1 cellular context compared by ENCODE assay signal in genomic region chr15:43749690-43750345, GRCh38.
TF ChIP-seq lines count a peak whose summit lies in the region.

No MANE protein-coding gene starts in this region.

TF ChIP-seq in GM12878, 131 proteins besides CTCF, POLR2A, EP300 and RAD21:
- 0 out of 2 replicates have a peak, but pooled peaks have one; percentile 31 for TF ChIP-seq NBN (IDR thresholded peaks at IDR 0.05)
- TF ChIP-seq IRF4 (IDR thresholded peaks at IDR 0.05; ENCODE audit: low read depth, low read length) = 0 out of 2 replicates have a peak, but pooled peaks have one; percentile 10
- TF ChIP-seq SIX5 (IDR thresholded peaks at IDR 0.05; ENCODE audit: low read depth, low read length, severe bottlenecking) = peak; percentile 7
- 0 out of 2 replicates have a peak, but pooled peaks have one; percentile 18 for TF ChIP-seq MEF2A (IDR thresholded peaks at IDR 0.05; ENCODE audit: insufficient read depth, low read depth, low read length)
- TF ChIP-seq HDAC6 (IDR thresholded peaks at IDR 0.05; ENCODE audit: unreplicated experiment) = no peak
- no peak for TF ChIP-seq SRF (IDR thresholded peaks at IDR 0.05; ENCODE audit: low read depth in 2 of 2, low read length in 2 of 2)
- TF ChIP-seq MXI1 (IDR thresholded peaks at IDR 0.05; ENCODE audit: low read depth, low read length) = peak; percentile 65; the same call in 1 of the 2 replicates
- TF ChIP-seq CREB1 (IDR thresholded peaks at IDR 0.05; ENCODE audit: low read depth) = peak; percentile 54
- TF ChIP-seq RELB (IDR thresholded peaks at IDR 0.05; ENCODE audit: low read depth) = peak; percentile 43; the same call in 1 of the 2 replicates
- TF ChIP-seq, protein P1, sequence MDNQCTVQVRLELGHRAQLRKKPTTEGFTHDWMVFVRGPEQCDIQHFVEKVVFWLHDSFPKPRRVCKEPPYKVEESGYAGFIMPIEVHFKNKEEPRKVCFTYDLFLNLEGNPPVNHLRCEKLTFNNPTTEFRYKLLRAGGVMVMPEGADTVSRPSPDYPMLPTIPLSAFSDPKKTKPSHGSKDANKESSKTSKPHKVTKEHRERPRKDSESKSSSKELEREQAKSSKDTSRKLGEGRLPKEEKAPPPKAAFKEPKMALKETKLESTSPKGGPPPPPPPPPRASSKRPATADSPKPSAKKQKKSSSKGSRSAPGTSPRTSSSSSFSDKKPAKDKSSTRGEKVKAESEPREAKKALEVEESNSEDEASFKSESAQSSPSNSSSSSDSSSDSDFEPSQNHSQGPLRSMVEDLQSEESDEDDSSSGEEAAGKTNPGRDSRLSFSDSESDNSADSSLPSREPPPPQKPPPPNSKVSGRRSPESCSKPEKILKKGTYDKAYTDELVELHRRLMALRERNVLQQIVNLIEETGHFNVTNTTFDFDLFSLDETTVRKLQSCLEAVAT (IDR thresholded peaks at IDR 0.05) = no peak
- TF ChIP-seq ZNF384 (IDR thresholded peaks at IDR 0.05; ENCODE audit: borderline replicate concordance, low read depth, low read length) = peak; percentile 97
- TF ChIP-seq, protein P2, sequence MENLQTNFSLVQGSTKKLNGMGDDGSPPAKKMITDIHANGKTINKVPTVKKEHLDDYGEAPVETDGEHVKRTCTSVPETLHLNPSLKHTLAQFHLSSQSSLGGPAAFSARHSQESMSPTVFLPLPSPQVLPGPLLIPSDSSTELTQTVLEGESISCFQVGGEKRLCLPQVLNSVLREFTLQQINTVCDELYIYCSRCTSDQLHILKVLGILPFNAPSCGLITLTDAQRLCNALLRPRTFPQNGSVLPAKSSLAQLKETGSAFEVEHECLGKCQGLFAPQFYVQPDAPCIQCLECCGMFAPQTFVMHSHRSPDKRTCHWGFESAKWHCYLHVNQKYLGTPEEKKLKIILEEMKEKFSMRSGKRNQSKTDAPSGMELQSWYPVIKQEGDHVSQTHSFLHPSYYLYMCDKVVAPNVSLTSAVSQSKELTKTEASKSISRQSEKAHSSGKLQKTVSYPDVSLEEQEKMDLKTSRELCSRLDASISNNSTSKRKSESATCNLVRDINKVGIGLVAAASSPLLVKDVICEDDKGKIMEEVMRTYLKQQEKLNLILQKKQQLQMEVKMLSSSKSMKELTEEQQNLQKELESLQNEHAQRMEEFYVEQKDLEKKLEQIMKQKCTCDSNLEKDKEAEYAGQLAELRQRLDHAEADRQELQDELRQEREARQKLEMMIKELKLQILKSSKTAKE (IDR thresholded peaks at IDR 0.05; ENCODE audit: low read depth, poor library complexity, severe bottlenecking) = peak; percentile 38
- TF ChIP-seq IRF3 (IDR thresholded peaks at IDR 0.05) = no peak
- TF ChIP-seq BHLHE40 (IDR thresholded peaks at IDR 0.05; ENCODE audit: borderline replicate concordance in 1 of 2, low read depth in 2 of 2, low read length in 1 of 2) = peak in 1 of 2 experiments; percentile 40; a peak in 1 of 4 replicates
- 0 out of 2 replicates have a peak, but pooled peaks have one; percentile 27 for TF ChIP-seq NFIC (IDR thresholded peaks at IDR 0.05; ENCODE audit: low read depth, low read length)
- TF ChIP-seq, protein P3, sequence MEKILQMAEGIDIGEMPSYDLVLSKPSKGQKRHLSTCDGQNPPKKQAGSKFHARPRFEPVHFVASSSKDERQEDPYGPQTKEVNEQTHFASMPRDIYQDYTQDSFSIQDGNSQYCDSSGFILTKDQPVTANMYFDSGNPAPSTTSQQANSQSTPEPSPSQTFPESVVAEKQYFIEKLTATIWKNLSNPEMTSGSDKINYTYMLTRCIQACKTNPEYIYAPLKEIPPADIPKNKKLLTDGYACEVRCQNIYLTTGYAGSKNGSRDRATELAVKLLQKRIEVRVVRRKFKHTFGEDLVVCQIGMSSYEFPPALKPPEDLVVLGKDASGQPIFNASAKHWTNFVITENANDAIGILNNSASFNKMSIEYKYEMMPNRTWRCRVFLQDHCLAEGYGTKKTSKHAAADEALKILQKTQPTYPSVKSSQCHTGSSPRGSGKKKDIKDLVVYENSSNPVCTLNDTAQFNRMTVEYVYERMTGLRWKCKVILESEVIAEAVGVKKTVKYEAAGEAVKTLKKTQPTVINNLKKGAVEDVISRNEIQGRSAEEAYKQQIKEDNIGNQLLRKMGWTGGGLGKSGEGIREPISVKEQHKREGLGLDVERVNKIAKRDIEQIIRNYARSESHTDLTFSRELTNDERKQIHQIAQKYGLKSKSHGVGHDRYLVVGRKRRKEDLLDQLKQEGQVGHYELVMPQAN (conservative IDR thresholded peaks at IDR 0.05) = peak; percentile 31; the same call in 1 of the 2 replicates
- no peak for TF ChIP-seq ATF2 (IDR thresholded peaks at IDR 0.05; ENCODE audit: low read length)
- peak; percentile 60 for TF ChIP-seq TBL1XR1 (IDR thresholded peaks at IDR 0.05; ENCODE audit: low read depth, low read length)
- TF ChIP-seq MEF2B (IDR thresholded peaks at IDR 0.05; ENCODE audit: partially characterized antibody, poor library complexity, severe bottlenecking) = peak; percentile 16
- peak; percentile 56; the same call in 1 of the 2 replicates for TF ChIP-seq PKNOX1 (IDR thresholded peaks at IDR 0.05)
- 0 out of 3 replicates have a peak, but pooled peaks have one; percentile 50 for TF ChIP-seq POU2F2 (IDR thresholded peaks at IDR 0.05; ENCODE audit: borderline replicate concordance, low read depth, low read length)
